1 cellular context compared by ENCODE assay signal in the genomic region with DNA sequence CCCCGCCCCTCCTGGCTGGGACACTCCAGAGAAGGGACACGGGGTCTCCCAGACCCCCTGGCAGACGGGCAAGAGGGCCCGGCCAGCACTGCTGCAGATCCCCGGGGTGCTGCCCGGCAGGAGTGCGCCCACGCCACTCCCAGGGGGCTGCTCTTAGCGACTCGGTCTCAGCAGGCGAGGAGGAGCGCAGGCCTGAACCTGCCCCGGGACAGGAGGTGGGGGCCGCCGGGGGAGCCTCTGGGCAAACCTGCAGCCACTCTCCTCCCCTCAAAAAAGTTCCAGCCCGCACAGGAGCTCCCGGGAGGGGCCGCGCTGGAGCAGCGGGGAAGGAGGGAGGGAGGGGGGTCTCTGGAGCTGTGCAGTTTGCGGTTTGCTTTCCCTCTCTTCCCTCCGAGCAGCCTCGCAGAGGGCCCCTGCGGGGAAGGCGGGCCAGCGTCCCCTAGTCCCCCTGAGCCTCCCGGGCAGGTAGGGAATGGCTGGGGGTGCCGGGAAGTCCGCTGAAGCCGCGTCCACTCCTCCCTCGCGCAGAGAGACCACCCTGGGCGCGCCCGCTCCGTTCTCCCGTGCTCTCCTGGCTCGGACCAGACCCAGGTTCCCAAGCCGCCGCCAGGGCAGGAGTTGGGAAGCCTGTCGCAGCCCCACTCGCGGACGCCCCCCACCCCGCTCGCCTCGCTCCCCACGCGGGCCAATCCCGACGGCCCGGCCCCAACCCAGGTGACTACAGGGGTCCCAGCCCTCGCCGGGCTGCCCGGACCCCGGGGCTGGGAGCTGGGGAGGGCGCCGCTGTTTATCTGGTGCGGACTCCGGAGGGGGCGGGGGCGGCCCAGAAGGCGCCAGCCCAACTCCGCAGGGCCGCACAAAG.
A peak's percentile ranks its signal among the peaks of the same experiment; 100 is the strongest.
TF ChIP-seq lines count a peak whose summit lies in the region.

No MANE protein-coding gene starts in this region.

TF ChIP-seq in Ishikawa, 13 proteins besides CTCF, POLR2A, EP300 and RAD21 (continued from another document):
- TF ChIP-seq, protein P1, sequence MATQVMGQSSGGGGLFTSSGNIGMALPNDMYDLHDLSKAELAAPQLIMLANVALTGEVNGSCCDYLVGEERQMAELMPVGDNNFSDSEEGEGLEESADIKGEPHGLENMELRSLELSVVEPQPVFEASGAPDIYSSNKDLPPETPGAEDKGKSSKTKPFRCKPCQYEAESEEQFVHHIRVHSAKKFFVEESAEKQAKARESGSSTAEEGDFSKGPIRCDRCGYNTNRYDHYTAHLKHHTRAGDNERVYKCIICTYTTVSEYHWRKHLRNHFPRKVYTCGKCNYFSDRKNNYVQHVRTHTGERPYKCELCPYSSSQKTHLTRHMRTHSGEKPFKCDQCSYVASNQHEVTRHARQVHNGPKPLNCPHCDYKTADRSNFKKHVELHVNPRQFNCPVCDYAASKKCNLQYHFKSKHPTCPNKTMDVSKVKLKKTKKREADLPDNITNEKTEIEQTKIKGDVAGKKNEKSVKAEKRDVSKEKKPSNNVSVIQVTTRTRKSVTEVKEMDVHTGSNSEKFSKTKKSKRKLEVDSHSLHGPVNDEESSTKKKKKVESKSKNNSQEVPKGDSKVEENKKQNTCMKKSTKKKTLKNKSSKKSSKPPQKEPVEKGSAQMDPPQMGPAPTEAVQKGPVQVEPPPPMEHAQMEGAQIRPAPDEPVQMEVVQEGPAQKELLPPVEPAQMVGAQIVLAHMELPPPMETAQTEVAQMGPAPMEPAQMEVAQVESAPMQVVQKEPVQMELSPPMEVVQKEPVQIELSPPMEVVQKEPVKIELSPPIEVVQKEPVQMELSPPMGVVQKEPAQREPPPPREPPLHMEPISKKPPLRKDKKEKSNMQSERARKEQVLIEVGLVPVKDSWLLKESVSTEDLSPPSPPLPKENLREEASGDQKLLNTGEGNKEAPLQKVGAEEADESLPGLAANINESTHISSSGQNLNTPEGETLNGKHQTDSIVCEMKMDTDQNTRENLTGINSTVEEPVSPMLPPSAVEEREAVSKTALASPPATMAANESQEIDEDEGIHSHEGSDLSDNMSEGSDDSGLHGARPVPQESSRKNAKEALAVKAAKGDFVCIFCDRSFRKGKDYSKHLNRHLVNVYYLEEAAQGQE (IDR thresholded peaks at IDR 0.05; ENCODE audit: low read depth): no peak
- TF ChIP-seq TEAD4 (IDR thresholded peaks at IDR 0.05) (no peak), TAF1 (IDR thresholded peaks at IDR 0.05; ENCODE audit: low read depth) (0 out of 2 replicates have a peak, but pooled peaks have one; percentile 7)
